15 cellular contexts compared by ENCODE assay signal in genomic region chr1:161017756-161018630, GRCh38. TPM values are rescaled to one million over a fixed set of nuclear protein-coding genes. Genes with fewer than 3 reads are reported as not detected.
A peak's percentile ranks its signal among the peaks of the same experiment; 100 is the strongest.
DNase-seq lines count a peak whose midpoint lies in the region; ATAC-seq, FAIRE-seq and TF ChIP-seq lines count a peak whose summit lies in the region.
"Had no signal": no experiment of that assay in that cellular context is flagged by ENCODE, and none has a peak within 500 bp of the region (broad histone marks: within the 10 kb centered on the region; RNA-seq: fewer than 3 reads in every experiment).

No MANE protein-coding gene starts in this region.

- H3K23me2 ChIP-seq in H1 (ENCODE audit: low read depth, low read length): peaks cover 11% of the 10 kb centered on the region

- TF ChIP-seq CTCF in NB4 (IDR thresholded peaks at IDR 0.05; ENCODE audit: low read depth, low read length): no peak
- TF ChIP-seq CTCF in H1 (IDR thresholded peaks at IDR 0.05; ENCODE audit: control extremely low read depth in 1 of 3, insufficient read depth in 1 of 3, low read depth in 1 of 3, low read length in 3 of 3): no peak

- H4K5ac ChIP-seq in H1 (ENCODE audit: insufficient read length, low read depth, low read length): no peak overlapping the region

- no peak overlapping the region for H3K4me3 ChIP-seq in NB4 (ENCODE audit: low read depth, low read length)
- H3K4me3 ChIP-seq in H1 (ENCODE audit: extremely low read depth in 1 of 4, insufficient read depth in 2 of 4, low read depth in 3 of 4, low read length in 4 of 4): peak overlapping the region; percentile 3 to 96 (median 53); a peak in 6 of 8 replicates
- H3K4me3 ChIP-seq in mucosa of stomach (ENCODE audit: low read length): no peak overlapping the region
- H3K4me3 ChIP-seq: SJCRH30 had no signal

- peak overlapping the region; percentile 80 to 92 for H3K4me2 ChIP-seq in H1 (ENCODE audit: insufficient read depth in 1 of 2, low read depth in 2 of 2, low read length in 2 of 2)

- H3K9ac ChIP-seq in H1 (replicated peaks in 1 of 4; ENCODE audit: extremely low read depth in 1 of 4, low read depth in 3 of 4, low read length in 3 of 4) (peak overlapping the region in 2 of 4 experiments; percentile 5 to 8; a peak in 2 of 7 replicates), mucosa of stomach (ENCODE audit: low read length) (peak overlapping the region; percentile 6)

- no peak overlapping the region for H3K23ac ChIP-seq in H1 (ENCODE audit: insufficient read length)

- H3K79me1 ChIP-seq in H1 (ENCODE audit: low read depth, low read length): peaks cover 14% of the 10 kb centered on the region

- peak overlapping the region; percentile 43; the same call in 1 of the 2 replicates for H2AK5ac ChIP-seq in H1 (ENCODE audit: low read depth, low read length)

- peaks cover 37 to 69% of the 10 kb centered on the region in 2 experiments for H3K79me2 ChIP-seq in H1 (ENCODE audit: control insufficient read depth in 1 of 2, insufficient read depth in 2 of 2, low read length in 2 of 2)

- no peak overlapping the region for H4K8ac ChIP-seq in H1 (ENCODE audit: extremely low read depth, insufficient read depth, low read length)

- peak overlapping the region; percentile 75; the same call in 1 of the 2 replicates for H2BK5ac ChIP-seq in H1 (ENCODE audit: low read depth, low read length)

- H3K4ac ChIP-seq in H1 (replicated peaks; ENCODE audit: insufficient read length, low read depth, low read length): no peak overlapping the region

- no peaks in the 10 kb centered on the region for H3K9me3 ChIP-seq in H1 (ENCODE audit: insufficient read depth in 2 of 2, low read depth in 1 of 2, low read length in 1 of 2)
- H3K9me3 ChIP-seq in mucosa of stomach (ENCODE audit: control insufficient read depth, low read length): no peaks in the 10 kb centered on the region
- H3K9me3 ChIP-seq: SJCRH30 had no signal

- no peaks in the 10 kb centered on the region for H3K27me3 ChIP-seq in H1 (replicated peaks in 1 of 4; ENCODE audit: control insufficient read depth in 3 of 4, extremely low read depth in 1 of 4, insufficient read depth in 3 of 4, low read length in 3 of 4)
- H3K27me3 ChIP-seq in mucosa of stomach (ENCODE audit: control insufficient read depth, insufficient read depth, low read length): no peaks in the 10 kb centered on the region
- H3K27me3 ChIP-seq: SJCRH30 had no signal

- 0 out of 2 replicates have a peak overlapping the region, but pooled peaks have one; percentile 24 for H2BK20ac ChIP-seq in H1 (ENCODE audit: low read length)

- H3K36me3 ChIP-seq in H1 (ENCODE audit: control insufficient read depth in 2 of 4, insufficient read depth in 4 of 4, low read length in 3 of 4) (peaks cover 0 to 5% (median 0%) of the 10 kb centered on the region in 4 experiments; a peak in 1 of 8 replicates), mucosa of stomach (ENCODE audit: control insufficient read depth, insufficient read depth, low read length) (no peaks in the 10 kb centered on the region)
- H3K36me3 ChIP-seq: SJCRH30 had no signal

- H3K56ac ChIP-seq in H1 (replicated peaks; ENCODE audit: insufficient read length, low read depth, low read length): no peak overlapping the region

- peak overlapping the region; percentile 88 for H2BK15ac ChIP-seq in H1 (ENCODE audit: low read length)

- H3K27ac ChIP-seq in H1 (ENCODE audit: low read depth, low read length): peak overlapping the region; percentile 15; the same call in 1 of the 2 replicates
- H3K27ac ChIP-seq: SJCRH30 had no signal

- TF ChIP-seq RAD21 in H1 (IDR thresholded peaks at IDR 0.05 in 1 of 2, conservative IDR thresholded peaks at IDR 0.05 in 1 of 2; ENCODE audit: low read depth in 2 of 2, low read length in 2 of 2): no peak

- POLR2A ChIA-PET in H1 (lab: Charles Lee; ENCODE audit: partially characterized antibody): interaction anchor here (0.6 to 2.1 kb wide), 10 partner anchors 8 to 149 kb away, joined by 3 to 14 read pairs (median 3); partner anchors contain the start of genes NIT1, PFDN2, TSTD1 and USF1

- H4K91ac ChIP-seq in H1 (replicated peaks; ENCODE audit: insufficient read length, low read length): no peak overlapping the region

- 73% methylated on average over 5 of the region's 5 CpGs; no CpG with 5 or more reads in 1 of the 2 experiments for WGBS in H1 (ENCODE audit: extremely low coverage in 1 of 2, insufficient coverage in 1 of 2, insufficient read length in 1 of 2, insufficient replicate concordance in 2 of 2, low coverage in 1 of 2, low lambda C conversion rate in 2 of 2, missing lambda C conversion rate in 1 of 2), 2 experiments

- FAIRE-seq in H1 (lab: Jason Lieb, UNC): no peak

- H4K20me1 ChIP-seq in H1 (replicated peaks in 1 of 2; ENCODE audit: control insufficient read depth in 1 of 2, insufficient read depth in 2 of 2, low read length in 2 of 2): peaks cover 6 to 24% of the 10 kb centered on the region in 2 experiments

- H3K4me1 ChIP-seq in H1 (replicated peaks in 1 of 4; ENCODE audit: control insufficient read depth in 3 of 4, insufficient read depth in 4 of 4, low read length in 3 of 4): peaks cover 17 to 30% (median 22%) of the 10 kb centered on the region in 4 experiments
- peaks cover 40% of the 10 kb centered on the region for H3K4me1 ChIP-seq in mucosa of stomach (ENCODE audit: control insufficient read depth, insufficient read depth, low read length)

- H2BK12ac ChIP-seq in H1 (ENCODE audit: low read depth, low read length): 0 out of 2 replicates have a peak overlapping the region, but pooled peaks have one; percentile 35

- ATAC-seq in GM21825 (IDR thresholded peaks at IDR 0.05; ENCODE audit: unreplicated experiment): no peak
- ATAC-seq: natural killer cell treated with Interleukin-12 subunit alpha and Interleukin-12 subunit beta and Interleukin-15 and Interleukin-18, amount 100 ng/mL, for 72 hours; stimulated activated naive CD8-positive, alpha-beta T cell treated with anti-CD3 and anti-CD28 coated beads, Interleukin-15, Interleukin-2, amounts not matched to agents 100 U/mL and 50 U/mL, for 24 hours had no signal

- DNase-seq in CD1c-positive myeloid dendritic cell (ENCODE audit: extremely low spot score) (peak; percentile 39), NB4 (ENCODE audit: low read depth) (peak; percentile 26), H1 (ENCODE audit: low read depth in 1 of 2, low spot score in 2 of 2) (no peak), mesenteric fat pad (ENCODE audit: low spot score) (no peak), medulla oblongata (ENCODE audit: extremely low spot score) (no peak)
- DNase-seq in stimulated activated CD4-positive, alpha-beta T cell treated with anti-CD3 and anti-CD28 coated beads, Interleukin-4, amount 100 ng/mL, for 1 hour: no peak
- DNase-seq: activated naive CD4-positive, alpha-beta T cell treated with Interleukin-2 at 50 U/mL for 16 hours; GDM1; head of caudate nucleus; stimulated activated naive CD8-positive, alpha-beta T cell treated with anti-CD3 and anti-CD28 coated beads, Interleukin-15, Interleukin-2, amounts not matched to agents 100 U/mL and 50 U/mL, for 24 hours had no signal

- peak overlapping the region; percentile 36; the same call in 1 of the 2 replicates for H3K18ac ChIP-seq in H1 (ENCODE audit: extremely low read depth, low read length)

- TF ChIP-seq EP300 in H1 (IDR thresholded peaks at IDR 0.05; ENCODE audit: borderline replicate concordance in 1 of 2, low read depth in 2 of 2, low read length in 2 of 2): no peak

- H2AFZ ChIP-seq in H1 (ENCODE audit: low read length): no peak overlapping the region

- H3K14ac ChIP-seq in H1 (ENCODE audit: insufficient read length): no peak overlapping the region

- CTCF ChIA-PET in H1 (lab: Charles Lee; ENCODE audit: partially characterized antibody): interaction anchor here (0.8 to 2.2 kb wide), 8 partner anchors 14 to 80 kb away, joined by 3 to 12 read pairs (median 6); partner anchors contain the start of gene KLHDC9

- TF ChIP-seq POLR2A in NB4 (IDR thresholded peaks at IDR 0.05; ENCODE audit: extremely low read depth, insufficient read length) (no peak), H1 (IDR thresholded peaks at IDR 0.05; ENCODE audit: control extremely low read depth in 1 of 2, low read depth in 2 of 2, low read length in 2 of 2) (no peak)

- no peak overlapping the region for H2BK120ac ChIP-seq in H1 (replicated peaks; ENCODE audit: low read depth, low read length)

RNA-seq across cellular contexts. Expression of gene F11R, which starts 3.0 kb away (rescaled TPM):
- total RNA-seq in H1 (2021; fragmentation: NEBNext Ultra II Directional; extraction: Animal tissue kit (Norgen Biotek cat#: 25700)): 143 and 159 TPM in 2 replicates
- polyA plus RNA-seq in H1 (2011; rRNA removed): 170 and 200 TPM in 2 replicates
- 209 TPM for polyA plus RNA-seq in H1 (2011; cell fraction: cytosol; rRNA removed)
- polyA plus RNA-seq in H1 (2011; cell fraction: nucleus; rRNA removed): 263 TPM
- 95.6 to 141 TPM (median 108 TPM) in 4 replicates for polyA plus RNA-seq in H1 (2012, experiment 1 of 2)
- polyA plus RNA-seq in H1 (2012, experiment 2 of 2): 73.5 TPM
- 109 TPM for polyA plus RNA-seq in H1 (2013, experiment 1 of 2)
- 126 TPM for polyA plus RNA-seq in H1 (2013, experiment 2 of 2)
- polyA minus RNA-seq in H1 (2011; rRNA and poly(A)+ RNA removed): 478 and 502 TPM in 2 replicates
- 112 TPM for polyA minus RNA-seq in H1 (2011; cell fraction: cytosol; rRNA and poly(A)+ RNA removed)
- 133 TPM for polyA minus RNA-seq in H1 (2011; cell fraction: nucleus; rRNA and poly(A)+ RNA removed)
- 55.5 TPM for total RNA-seq in mesenteric fat pad
- total RNA-seq: SJCRH30 had no signal

RNA-seq across cellular contexts. Expression of gene TSTD1, which starts 20.8 kb away (rescaled TPM):
- 60.4 and 60.9 TPM in 2 replicates for total RNA-seq in H1 (2021; fragmentation: NEBNext Ultra II Directional; extraction: Animal tissue kit (Norgen Biotek cat#: 25700))
- polyA plus RNA-seq in H1 (2011; rRNA removed): 314 and 360 TPM in 2 replicates
- 233 TPM for polyA plus RNA-seq in H1 (2011; cell fraction: cytosol; rRNA removed)
- 138 TPM for polyA plus RNA-seq in H1 (2011; cell fraction: nucleus; rRNA removed)
- 57.6 to 120 TPM (median 104 TPM) in 4 replicates for polyA plus RNA-seq in H1 (2012, experiment 1 of 2)
- polyA plus RNA-seq in H1 (2012, experiment 2 of 2): 148 TPM
- 135 TPM for polyA plus RNA-seq in H1 (2013, experiment 1 of 2)
- polyA plus RNA-seq in H1 (2013, experiment 2 of 2): 134 TPM
- polyA minus RNA-seq in H1 (2011; rRNA and poly(A)+ RNA removed): 8.8 and 15.5 TPM in 2 replicates
- 20.8 TPM for polyA minus RNA-seq in H1 (2011; cell fraction: cytosol; rRNA and poly(A)+ RNA removed)
- polyA minus RNA-seq in H1 (2011; cell fraction: nucleus; rRNA and poly(A)+ RNA removed): 26.1 TPM
- 11.0 TPM for total RNA-seq in mesenteric fat pad
- total RNA-seq: H4, SJCRH30 had no signal

RNA-seq across cellular contexts. Expression of gene USF1, which starts 27.8 kb away (rescaled TPM):
- 68.9 and 74.6 TPM in 2 replicates for total RNA-seq in H1 (2021; fragmentation: NEBNext Ultra II Directional; extraction: Animal tissue kit (Norgen Biotek cat#: 25700))
- 45.7 and 50.3 TPM in 2 replicates for polyA plus RNA-seq in H1 (2011; rRNA removed)
- 44.0 TPM for polyA plus RNA-seq in H1 (2011; cell fraction: cytosol; rRNA removed)
- polyA plus RNA-seq in H1 (2011; cell fraction: nucleus; rRNA removed): 137 TPM
- 48.6 to 69.9 TPM (median 68.1 TPM) in 4 replicates for polyA plus RNA-seq in H1 (2012, experiment 1 of 2)
- 51.8 TPM for polyA plus RNA-seq in H1 (2012, experiment 2 of 2)
- 31.1 TPM for polyA plus RNA-seq in H1 (2013, experiment 1 of 2)
- 31.4 TPM for polyA plus RNA-seq in H1 (2013, experiment 2 of 2)
- polyA minus RNA-seq in H1 (2011; rRNA and poly(A)+ RNA removed): 133 and 196 TPM in 2 replicates
- polyA minus RNA-seq in H1 (2011; cell fraction: cytosol; rRNA and poly(A)+ RNA removed): 47.3 TPM
- 38.2 TPM for polyA minus RNA-seq in H1 (2011; cell fraction: nucleus; rRNA and poly(A)+ RNA removed)
- 57.9 TPM for total RNA-seq in mesenteric fat pad

RNA-seq across cellular contexts. Expression of gene ARHGAP30, which starts 51.7 kb away (rescaled TPM):
- 0.39 and 0.40 TPM in 2 replicates for total RNA-seq in H1 (2021; fragmentation: NEBNext Ultra II Directional; extraction: Animal tissue kit (Norgen Biotek cat#: 25700))
- polyA plus RNA-seq in H1 (2011; rRNA removed): 0.27 and 0.50 TPM in 2 replicates
- polyA plus RNA-seq in H1 (2011; cell fraction: cytosol; rRNA removed): 0.66 TPM
- polyA plus RNA-seq in H1 (2011; cell fraction: nucleus; rRNA removed): 0.57 TPM
- 0.42 to 0.74 TPM (median 0.62 TPM) in 4 replicates for polyA plus RNA-seq in H1 (2012, experiment 1 of 2)
- 0.13 TPM for polyA plus RNA-seq in H1 (2012, experiment 2 of 2)
- polyA plus RNA-seq in H1 (2013, experiment 1 of 2): 0.08 TPM
- polyA plus RNA-seq in H1 (2013, experiment 2 of 2): 0.09 TPM
- polyA minus RNA-seq in H1 (2011; rRNA and poly(A)+ RNA removed): 0.44 and 0.49 TPM in 2 replicates
- polyA minus RNA-seq in H1 (2011; cell fraction: cytosol; rRNA and poly(A)+ RNA removed): not detected
- 0.30 TPM for polyA minus RNA-seq in H1 (2011; cell fraction: nucleus; rRNA and poly(A)+ RNA removed)
- total RNA-seq in mesenteric fat pad: 26.0 TPM

Comparison
In these comparisons a context has a peak if more than half of its experiments do, and no peak if none do; other contexts are left out.
1. DNase-seq: peak in CD1c-positive myeloid dendritic cell (single experiment) and NB4 (single experiment); none in H1 (0 of 2), mesenteric fat pad (single experiment), stimulated activated CD4-positive, alpha-beta T cell treated with anti-CD3 and anti-CD28 coated beads, Interleukin-4, amount 100 ng/mL, for 1 hour (single experiment) and medulla oblongata (single experiment).
2. H3K4me3 ChIP-seq: peak in H1 (4 of 4); none in NB4 (single experiment) and mucosa of stomach (single experiment).